Comparison of ENCODE assay signal across 34 cellular contexts in the genomic region with DNA sequence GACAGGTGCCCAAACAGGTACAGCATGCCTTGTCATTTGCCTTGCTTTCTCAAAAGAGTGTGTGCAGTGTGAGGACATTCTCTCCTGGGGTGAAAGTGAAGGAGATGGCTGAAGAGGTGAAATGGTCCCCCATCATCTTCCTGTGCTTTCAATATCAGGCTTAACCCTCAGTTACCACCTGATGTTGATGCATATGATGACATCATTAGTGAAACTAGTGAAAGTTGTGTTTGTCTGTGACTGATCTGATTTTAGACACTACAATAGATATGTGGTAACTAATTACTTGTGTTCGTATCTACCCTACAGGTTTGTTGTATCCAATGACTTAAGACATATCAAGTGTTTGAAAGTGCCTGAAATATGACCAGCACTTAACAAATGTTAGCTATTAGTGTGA. TPM values are rescaled to one million over a fixed set of nuclear protein-coding genes. Genes with fewer than 3 reads are reported as not detected.
"Had no signal": no experiment of that assay in that cellular context is flagged by ENCODE, and none has a peak within 500 bp of the region (broad histone marks: within the 10 kb centered on the region; RNA-seq: fewer than 3 reads in every experiment).

No MANE protein-coding gene starts in this region.

- H3K4me3 ChIP-seq: colonic mucosa, esophagus squamous epithelium, gastrocnemius medialis, heart right ventricle, left lung, lower lobe of right lung, mucosa of descending colon had no signal

- DNase-seq: colonic mucosa; cortex of kidney; effector CD8-positive, alpha-beta T cell; effector memory CD8-positive, alpha-beta T cell; endodermal cell; erythroblast; esophagus squamous epithelium; foreskin fibroblast; foreskin melanocyte; gastrocnemius medialis; glutamatergic neuron; head of caudate nucleus; heart right ventricle; hippocampal formation; left cardiac atrium; left lung; left ventricle myocardium superior; lower lobe of right lung; mesenchymal stem cell; mucosa of descending colon; naive B cell had no signal

- H3K27ac ChIP-seq: colonic mucosa, epithelial cell of prostate, esophagus squamous epithelium, gastrocnemius medialis, heart right ventricle, left lung, lower lobe of right lung had no signal

- FAIRE-seq: endometrium, islet of Langerhans, keratinocyte had no signal

- H3K36me3 ChIP-seq: colonic mucosa, esophagus squamous epithelium, gastrocnemius medialis, lower lobe of right lung had no signal

- H3K4me1 ChIP-seq: colonic mucosa, esophagus squamous epithelium, gastrocnemius medialis, left lung, lower lobe of right lung had no signal

- H3K27me3 ChIP-seq: colonic mucosa, gastrocnemius medialis, left lung had no signal

- H3K9me3 ChIP-seq: colonic mucosa, esophagus squamous epithelium, gastrocnemius medialis, heart right ventricle, left lung, lower lobe of right lung, mucosa of descending colon had no signal

- ATAC-seq: effector memory CD8-positive, alpha-beta T cell; esophagus mucosa; gastrocnemius medialis; heart right ventricle; left cardiac atrium; left lung; left ventricle myocardium superior; lower lobe of right lung; mucosa of descending colon had no signal

RNA-seq across cellular contexts. Expression of a gene that starts 24.4 kb away (rescaled TPM):
- total RNA-seq: colonic mucosa, dermis microvascular lymphatic vessel endothelial cell, endodermal cell, esophagus mucosa, gastrocnemius medialis, glomerular endothelial cell, kidney epithelial cell, left cardiac atrium, left ventricle myocardium superior, lower leg skin, lung microvascular endothelial cell, mesenteric fat pad, mesothelial cell of epicardium, mucosa of descending colon, myocyte had no signal
- polyA plus RNA-seq: heart right ventricle, keratinocyte had no signal
